Comparison of ENCODE assay signal across 18 cellular contexts in genomic region chr10:3813267-3813666, GRCh38. TPM values are rescaled to one million over a fixed set of nuclear protein-coding genes. Genes with fewer than 3 reads are reported as not detected.
DNase-seq lines count a peak whose midpoint lies in the region; ATAC-seq and TF ChIP-seq lines count a peak whose summit lies in the region.
"Had no signal": no experiment of that assay in that cellular context is flagged by ENCODE, and none has a peak within 500 bp of the region (broad histone marks: within the 10 kb centered on the region; RNA-seq: fewer than 3 reads in every experiment).

No MANE protein-coding gene starts in this region.

- H3K9ac ChIP-seq in IMR-90 (ENCODE audit: low read depth, low read length) (no peak overlapping the region), mammary epithelial cell (ENCODE audit: insufficient read depth, low read length) (no peak overlapping the region)
- H3K9ac ChIP-seq: BLaER1 had no signal

- peaks cover 15% of the 10 kb centered on the region for H3K9me1 ChIP-seq in IMR-90 (ENCODE audit: insufficient read depth, low read length)

- H3K4me3 ChIP-seq in CD8-positive, alpha-beta memory T cell (ENCODE audit: low read length), result no peak overlapping the region
- H3K4me3 ChIP-seq in IMR-90 (ENCODE audit: insufficient read depth, low read depth, low read length) (no peak overlapping the region), mammary epithelial cell (replicated peaks in 1 of 3; ENCODE audit: insufficient read depth in 1 of 3, low read depth in 2 of 3, low read length in 3 of 3) (no peak overlapping the region), osteoblast (ENCODE audit: insufficient read depth, low read length) (no peak overlapping the region)
- H3K4me3 ChIP-seq: BLaER1, PC-9, sigmoid colon, tibial artery had no signal

- no peak overlapping the region for H3K27ac ChIP-seq in CD8-positive, alpha-beta memory T cell (ENCODE audit: low read depth, low read length)
- H3K27ac ChIP-seq in IMR-90 (ENCODE audit: insufficient read depth, low read length) (no peak overlapping the region), mammary epithelial cell (ENCODE audit: insufficient read depth, low read depth, low read length) (peak overlapping the region; percentile 4), osteoblast (ENCODE audit: low read depth, low read length) (peak overlapping the region; percentile 71)
- H3K27ac ChIP-seq: BLaER1, PC-9, sigmoid colon, tibial artery had no signal

- H4K20me1 ChIP-seq in IMR-90 (ENCODE audit: insufficient read depth, low read length) (no peaks in the 10 kb centered on the region), mammary epithelial cell (ENCODE audit: insufficient read depth, low read length) (no peaks in the 10 kb centered on the region), osteoblast (ENCODE audit: insufficient read depth, low read length) (no peaks in the 10 kb centered on the region)
- H4K20me1 ChIP-seq: BLaER1 had no signal

- H3K4me2 ChIP-seq in IMR-90 (ENCODE audit: low read depth, low read length), result no peak overlapping the region
- no peak overlapping the region for H3K4me2 ChIP-seq in mammary epithelial cell (ENCODE audit: insufficient read depth, low read depth, low read length)
- peak overlapping the region; percentile 53 for H3K4me2 ChIP-seq in osteoblast (ENCODE audit: insufficient read depth, low read length)
- H3K4me2 ChIP-seq: BLaER1, PC-9 had no signal

- no peak overlapping the region for H4K5ac ChIP-seq in IMR-90 (ENCODE audit: low read depth, low read length)

- peak overlapping the region; percentile 56 for H2BK120ac ChIP-seq in IMR-90 (ENCODE audit: low read depth, low read length)

- H3K27me3 Mint-ChIP-seq in CD8-positive, alpha-beta memory T cell, result peaks cover 0 to 1% of the 10 kb centered on the region in 2 donors
- H3K27me3 Mint-ChIP-seq: activated CD4-positive, alpha-beta memory T cell treated with anti-CD3 and anti-CD28 coated beads for 36 hours; IgD-negative memory B cell had no signal

- peak overlapping the region; percentile 79 for H2BK15ac ChIP-seq in IMR-90 (ENCODE audit: low read depth, low read length)

- peaks cover 0 to 17% of the 10 kb centered on the region in 2 experiments; a peak in 3 of 4 replicates for H3K79me1 ChIP-seq in IMR-90 (ENCODE audit: low read depth in 1 of 2, low read length in 2 of 2)

- H3K4me3 Mint-ChIP-seq in CD8-positive, alpha-beta memory T cell, result no peak overlapping the region
- H3K4me3 Mint-ChIP-seq: activated CD4-positive, alpha-beta memory T cell treated with anti-CD3 and anti-CD28 coated beads for 36 hours; IgD-negative memory B cell had no signal

- no peak for TF ChIP-seq CTCF in IMR-90 (conservative IDR thresholded peaks at IDR 0.05; ENCODE audit: low read depth, low read length)
- TF ChIP-seq CTCF in mammary epithelial cell (conservative IDR thresholded peaks at IDR 0.05 in 1 of 2, IDR thresholded peaks at IDR 0.05 in 1 of 2; ENCODE audit: extremely low read depth in 1 of 2, insufficient read depth in 1 of 2, low read depth in 1 of 2, low read length in 2 of 2), result no peak
- no peak for TF ChIP-seq CTCF in osteoblast (IDR thresholded peaks at IDR 0.05; ENCODE audit: extremely low read depth, low read depth, low read length)

- H3K14ac ChIP-seq in IMR-90 (replicated peaks; ENCODE audit: low read depth, low read length), result peak overlapping the region; percentile 62

- peak overlapping the region in 6 of 8 donors; percentile 77 to 87 (median 84) for H3K27ac Mint-ChIP-seq in CD8-positive, alpha-beta memory T cell
- H3K27ac Mint-ChIP-seq: activated CD4-positive, alpha-beta memory T cell treated with anti-CD3 and anti-CD28 coated beads for 36 hours had no signal

- no peaks in the 10 kb centered on the region for H3K9me3 ChIP-seq in CD8-positive, alpha-beta memory T cell (ENCODE audit: low read length)
- H3K9me3 ChIP-seq in IMR-90 (ENCODE audit: control insufficient read depth, insufficient read depth, low read length) (no peaks in the 10 kb centered on the region), mammary epithelial cell (replicated peaks; ENCODE audit: insufficient read depth, low read length) (no peaks in the 10 kb centered on the region), osteoblast (ENCODE audit: low read depth, low read length) (no peaks in the 10 kb centered on the region)
- H3K9me3 ChIP-seq: BLaER1, sigmoid colon, tibial artery had no signal

- peak overlapping the region; percentile 65 for H2AFZ ChIP-seq in IMR-90 (replicated peaks; ENCODE audit: low read length, poor library complexity)
- H2AFZ ChIP-seq in mammary epithelial cell (ENCODE audit: low read depth, low read length), result no peak overlapping the region
- H2AFZ ChIP-seq in osteoblast (ENCODE audit: low read length), result peak overlapping the region; percentile 28
- H2AFZ ChIP-seq: PC-9 had no signal

- CTCF ChIA-PET in CD8-positive, alpha-beta memory T cell (lab: Charles Lee), result interaction anchor here (11.0 kb wide), 1 partner anchor 30 kb away, joined by 120 read pairs; the partner anchor contains the start of gene KLF6
- CTCF ChIA-PET in IMR-90 (lab: Yijun Ruan, JAX) (no interaction called here), mammary epithelial cell (lab: Charles Lee; ENCODE audit: low non-redundant PET) (no interaction called here)

- H3K36me3 ChIP-seq in CD8-positive, alpha-beta memory T cell (ENCODE audit: insufficient read depth, low read length), result no peaks in the 10 kb centered on the region
- H3K36me3 ChIP-seq in IMR-90 (ENCODE audit: control insufficient read depth, insufficient read depth, low read length), result no peaks in the 10 kb centered on the region
- H3K36me3 ChIP-seq in mammary epithelial cell (ENCODE audit: insufficient read depth, low read length), result no peaks in the 10 kb centered on the region
- no peaks in the 10 kb centered on the region for H3K36me3 ChIP-seq in osteoblast (ENCODE audit: insufficient read depth, low read length)
- H3K36me3 ChIP-seq: BLaER1, sigmoid colon, tibial artery had no signal

- intact Hi-C loops in IMR-90 (cut with micrococcal nuclease) (no loop called here), mammary epithelial cell (cut with micrococcal nuclease) (loop anchor here (5.0 kb wide), 1 partner anchor 84 kb away; no protein-coding TSS in a partner anchor)

- no peak overlapping the region; the same call in 1 of the 2 replicates for H3K18ac ChIP-seq in IMR-90 (ENCODE audit: low read depth, low read length)

- H3K4me1 ChIP-seq in CD8-positive, alpha-beta memory T cell (ENCODE audit: insufficient read depth, low read length), result peaks cover 39% of the 10 kb centered on the region
- H3K4me1 ChIP-seq in IMR-90 (ENCODE audit: control insufficient read depth, insufficient read depth, low read length) (peaks cover 20% of the 10 kb centered on the region), mammary epithelial cell (ENCODE audit: insufficient read depth, low read length) (peaks cover 33% of the 10 kb centered on the region), osteoblast (ENCODE audit: insufficient read depth, low read length) (peaks cover 42% of the 10 kb centered on the region)

- H3K79me2 ChIP-seq in mammary epithelial cell (ENCODE audit: insufficient read depth, low read length) (peaks cover 7% of the 10 kb centered on the region), osteoblast (ENCODE audit: insufficient read depth, low read length) (peaks cover 4% of the 10 kb centered on the region)

- TF ChIP-seq RAD21 in IMR-90 (IDR thresholded peaks at IDR 0.05; ENCODE audit: low read length), result no peak

- peak overlapping the region; percentile 64; the same call in 1 of the 2 replicates for H4K91ac ChIP-seq in IMR-90 (ENCODE audit: insufficient read depth, low read depth, low read length)

- no peak for TF ChIP-seq POLR2A in IMR-90 (IDR thresholded peaks at IDR 0.05; ENCODE audit: low read depth, low read length)

- peak overlapping the region; percentile 43 for H2BK20ac ChIP-seq in IMR-90 (ENCODE audit: low read depth, low read length)

- no peak overlapping the region for H3K56ac ChIP-seq in IMR-90 (ENCODE audit: extremely low read depth, insufficient read depth, low read length)

- no peak overlapping the region for H2AK9ac ChIP-seq in IMR-90 (replicated peaks; ENCODE audit: low read depth, low read length, poor library complexity)

- no peak overlapping the region for H2BK5ac ChIP-seq in IMR-90 (ENCODE audit: low read depth, low read length, poor library complexity, severe bottlenecking)

- no peak overlapping the region for H4K8ac ChIP-seq in IMR-90 (ENCODE audit: low read depth in 2 of 2, low read length in 2 of 2)

- POLR2A ChIA-PET in CD8-positive, alpha-beta memory T cell (lab: Charles Lee), result interaction anchor here (15.3 kb wide), 1 partner anchor 30 kb away, joined by 505 read pairs; the partner anchor contains the start of gene KLF6
- POLR2A ChIA-PET in IMR-90 (lab: Charles Lee; ENCODE audit: unreplicated experiment), result interaction anchor here (1.1 kb wide), 1 partner anchor 93 kb away, joined by 4 read pairs; no protein-coding TSS in a partner anchor

- no peaks in the 10 kb centered on the region for H3K9me3 Mint-ChIP-seq in CD8-positive, alpha-beta memory T cell
- H3K9me3 Mint-ChIP-seq: activated CD4-positive, alpha-beta memory T cell treated with anti-CD3 and anti-CD28 coated beads for 36 hours; IgD-negative memory B cell had no signal

- H2AK5ac ChIP-seq in IMR-90 (ENCODE audit: low read depth, low read length), result peak overlapping the region; percentile 83; the same call in 1 of the 2 replicates

- H3K4me1 Mint-ChIP-seq in CD8-positive, alpha-beta memory T cell, result peaks cover 19 to 27% (median 26%) of the 10 kb centered on the region in 3 donors

- dilution Hi-C loops in IMR-90 (cut with HindIII; ENCODE audit: low sequenced_read_pairs, unreplicated experiment), result no loop called here
- dilution Hi-C loops in mammary epithelial cell (cut with HindIII; ENCODE audit: low sequenced_read_pairs), result loop anchor here (5.0 to 25.0 kb wide), 3 partner anchors 51 to 524 kb away; no protein-coding TSS in a partner anchor

- DNase-seq in CD8-positive, alpha-beta memory T cell, result no peak
- no peak for DNase-seq in IMR-90
- no peak for DNase-seq in mammary epithelial cell
- no peak for DNase-seq in osteoblast (ENCODE audit: insufficient read length, low spot score, missing footprints)
- DNase-seq in D341Med (ENCODE audit: low spot score), result no peak
- DNase-seq: activated CD4-positive, alpha-beta memory T cell treated with anti-CD3 and anti-CD28 coated beads for 36 hours; DMS79; hippocampal formation; NCI-H774; nucleus accumbens; PC-9; sigmoid colon; stimulated activated CD4-positive, alpha-beta T cell treated with anti-CD3 and anti-CD28 coated beads, Interleukin-4, amount 100 ng/mL, for 1 hour; tibial artery had no signal

- peak overlapping the region; percentile 58 for H3K4ac ChIP-seq in IMR-90 (ENCODE audit: low read depth, low read length)

- WGBS in IMR-90 (ENCODE audit: extremely low coverage in 2 of 2, insufficient read length in 1 of 2), 2 experiments, result no CpG with 5 or more reads among the region's 4 CpGs
- WGBS in mammary epithelial cell (ENCODE audit: low coverage, missing lambda C conversion rate), result 93% methylated on average over 4 of the region's 4 CpGs

- H3K27me3 ChIP-seq in CD8-positive, alpha-beta memory T cell (ENCODE audit: insufficient read depth, low read length, poor library complexity, severe bottlenecking), result no peaks in the 10 kb centered on the region
- H3K27me3 ChIP-seq in IMR-90 (ENCODE audit: control insufficient read depth, insufficient read depth, low read length) (no peaks in the 10 kb centered on the region), mammary epithelial cell (ENCODE audit: insufficient read depth, low read length) (no peaks in the 10 kb centered on the region), osteoblast (ENCODE audit: insufficient read depth, low read length) (no peaks in the 10 kb centered on the region)
- H3K27me3 ChIP-seq: BLaER1, sigmoid colon, tibial artery had no signal

- H3K23ac ChIP-seq in IMR-90 (ENCODE audit: low read depth, low read length), result peak overlapping the region; percentile 45; the same call in 1 of the 2 replicates

- in situ Hi-C loops in IMR-90 (cut with MboI; ENCODE audit: low sequenced_read_pairs) (no loop called here), mammary epithelial cell (cut with MboI; ENCODE audit: low sequenced_read_pairs in 2 of 2) (no loop called here)

- H3K36me3 Mint-ChIP-seq in CD8-positive, alpha-beta memory T cell, result no peaks in the 10 kb centered on the region
- H3K36me3 Mint-ChIP-seq: activated CD4-positive, alpha-beta memory T cell treated with anti-CD3 and anti-CD28 coated beads for 36 hours; IgD-negative memory B cell had no signal

- ATAC-seq in IMR-90 (ENCODE audit: low read depth) (no peak), GM21737 (IDR thresholded peaks at IDR 0.05; ENCODE audit: unreplicated experiment) (no peak), HG03457 (IDR thresholded peaks at IDR 0.05; ENCODE audit: unreplicated experiment) (no peak)

- no TSS peak for BruUV-seq in IMR-90 (replicated peaks; lab: Mats Ljungman, UMichigan)
- BruUV-seq in mammary epithelial cell (replicated peaks; lab: Mats Ljungman, UMichigan), result no TSS peak

RNA-seq across cellular contexts. Expression of gene KLF6, which starts 28.3 kb away (rescaled TPM):
- 100 to 1,000 TPM; 187 to 192 TPM for total RNA-seq in CD8-positive, alpha-beta memory T cell
- polyA plus RNA-seq in CD8-positive, alpha-beta memory T cell, result 883 TPM
- total RNA-seq in IMR-90 (2012; rRNA removed) (69.0 and 98.6 TPM in 2 replicates), mammary epithelial cell (100 to 1,000 TPM in 1 of 2 donors, 10 to 100 TPM in 1; 95.4 to 268 TPM), osteoblast (50.1 and 52.1 TPM in 2 replicates)
- polyA plus RNA-seq in IMR-90 (2012; rRNA removed) (123 and 175 TPM in 2 replicates), mammary epithelial cell (125 TPM)
- polyA plus RNA-seq in IMR-90 (2012; cell fraction: cytosol; rRNA removed), result 70.4 and 114 TPM in 2 replicates
- 720 and 827 TPM in 2 replicates for polyA plus RNA-seq in IMR-90 (2012; cell fraction: nucleus; rRNA removed; ENCODE audit: low replicate concordance)
- 330 TPM for polyA minus RNA-seq in mammary epithelial cell

Comparison
In these comparisons a context has a peak if more than half of its experiments do, and no peak if none do; other contexts are left out.
1. H3K27ac ChIP-seq: peak in mammary epithelial cell (single experiment) and osteoblast (single experiment); none in CD8-positive, alpha-beta memory T cell (single experiment) and IMR-90 (single experiment).